ENCODE assay signal across 16 cellular contexts in the genomic region with DNA sequence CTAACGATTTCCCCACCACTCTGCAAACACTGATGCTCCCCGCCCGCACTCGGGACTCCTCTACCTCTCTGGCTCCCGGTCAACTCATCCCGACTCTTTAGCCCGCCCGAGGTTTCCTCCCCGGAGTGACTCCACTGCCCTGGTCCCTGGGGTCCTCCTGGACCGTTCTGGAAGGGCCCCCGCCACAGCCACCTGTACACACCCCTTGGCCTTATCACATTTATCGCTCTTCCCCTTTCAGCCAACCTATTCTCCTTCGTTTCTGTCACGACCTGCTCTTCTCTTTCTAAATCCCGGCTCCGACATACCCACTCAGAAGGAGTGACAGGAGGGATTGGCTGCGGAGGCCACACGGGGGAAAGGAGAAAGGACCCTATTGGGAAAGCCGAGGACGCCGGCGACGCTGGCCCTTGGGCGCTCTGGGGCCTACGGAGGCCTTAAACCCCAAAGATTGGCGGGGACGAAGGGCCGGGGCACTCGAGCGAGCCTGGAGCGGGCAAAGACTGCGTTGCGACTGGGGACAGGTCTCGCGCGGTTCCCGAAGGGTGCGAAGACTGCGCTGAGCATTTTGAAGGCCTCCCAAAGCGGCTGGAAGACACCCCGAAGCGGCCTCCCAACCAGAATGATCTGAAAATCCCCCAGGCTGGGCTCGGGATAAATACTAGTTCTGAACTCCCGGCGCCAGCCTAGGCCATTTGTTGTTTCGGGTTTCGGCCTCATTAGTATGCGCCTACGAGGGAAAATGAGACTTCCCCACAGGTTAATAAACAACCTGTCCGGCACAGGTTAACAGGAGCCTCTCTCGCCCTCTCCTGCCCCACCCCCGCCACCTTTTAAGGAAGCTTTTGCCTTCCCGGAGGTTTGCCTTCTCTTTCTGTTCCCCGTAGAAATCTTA. TPM values are rescaled to one million over a fixed set of nuclear protein-coding genes. Genes with fewer than 3 reads are reported as not detected.
DNase-seq lines count a peak whose midpoint lies in the region; ATAC-seq, FAIRE-seq and TF ChIP-seq lines count a peak whose summit lies in the region.
"Had no signal": no experiment of that assay in that cellular context is flagged by ENCODE, and none has a peak within 500 bp of the region (broad histone marks: within the 10 kb centered on the region; RNA-seq: fewer than 3 reads in every experiment).

No MANE protein-coding gene starts in this region.

- H3K36me3 ChIP-seq in SK-N-SH (replicated peaks in 1 of 2; ENCODE audit: control insufficient read depth in 1 of 2, insufficient read depth in 2 of 2, low read length in 1 of 2) (no peaks in the 10 kb centered on the region), endothelial cell of umbilical vein (ENCODE audit: control insufficient read depth in 2 of 2, extremely low read depth in 1 of 2, insufficient read depth in 2 of 2, low read length in 2 of 2) (no peaks in the 10 kb centered on the region), trophoblast cell (ENCODE audit: control insufficient read depth in 1 of 2, insufficient read depth in 2 of 2, low read length in 2 of 2) (no peaks in the 10 kb centered on the region)

- no peak for TF ChIP-seq CTCF in SK-N-SH (IDR thresholded peaks at IDR 0.05)
- no peak for TF ChIP-seq CTCF in endothelial cell of umbilical vein (IDR thresholded peaks at IDR 0.05; ENCODE audit: extremely low read depth in 1 of 2, insufficient read depth in 1 of 2, low read depth in 1 of 2, low read length in 2 of 2)

- no peaks in the 10 kb centered on the region for H3K79me2 ChIP-seq in SK-N-SH (ENCODE audit: insufficient read depth)
- H3K79me2 ChIP-seq in endothelial cell of umbilical vein (ENCODE audit: control insufficient read depth, insufficient read depth, low read length) = no peaks in the 10 kb centered on the region
- H3K79me2 ChIP-seq in trophoblast cell (ENCODE audit: control insufficient read depth, insufficient read depth, low read length, poor library complexity) = no peaks in the 10 kb centered on the region

- H3K27me3 ChIP-seq in SK-N-SH (ENCODE audit: insufficient read depth) (peaks cover 98% of the 10 kb centered on the region), endothelial cell of umbilical vein (ENCODE audit: control insufficient read depth in 2 of 2, insufficient read depth in 2 of 2, low read length in 2 of 2) (peaks cover 76 to 94% of the 10 kb centered on the region in 2 experiments), trophoblast cell (ENCODE audit: insufficient read depth, low read length) (peaks cover 76% of the 10 kb centered on the region)

- no peak overlapping the region for H4K8ac ChIP-seq in trophoblast cell (ENCODE audit: low read depth, low read length)

- peaks cover 4% of the 10 kb centered on the region for H3F3A ChIP-seq in SK-N-SH (replicated peaks; ENCODE audit: insufficient read depth)

- H3K23ac ChIP-seq in trophoblast cell (ENCODE audit: low read length) = no peak overlapping the region

- no peak overlapping the region for H4K12ac ChIP-seq in trophoblast cell (ENCODE audit: low read depth, low read length)

- H3K9ac ChIP-seq in SK-N-SH (no peak overlapping the region), endothelial cell of umbilical vein (replicated peaks; ENCODE audit: extremely low read depth, insufficient read depth, low read length) (no peak overlapping the region), trophoblast cell (ENCODE audit: low read length) (no peak overlapping the region)

- H2BK5ac ChIP-seq in trophoblast cell (ENCODE audit: low read depth, low read length, poor library complexity) = no peak overlapping the region

- H3K4me3 ChIP-seq in SK-N-SH (ENCODE audit: low read depth in 2 of 2, low read length in 1 of 2) = no peak overlapping the region
- H3K4me3 ChIP-seq in endothelial cell of umbilical vein (replicated peaks in 1 of 3; ENCODE audit: insufficient read depth in 1 of 3, low read depth in 1 of 3, low read length in 3 of 3) = no peak overlapping the region
- no peak overlapping the region for H3K4me3 ChIP-seq in trophoblast cell (ENCODE audit: low read depth, low read length)

- no peaks in the 10 kb centered on the region for H4K20me1 ChIP-seq in SK-N-SH (ENCODE audit: insufficient read depth)
- no peaks in the 10 kb centered on the region for H4K20me1 ChIP-seq in endothelial cell of umbilical vein (replicated peaks; ENCODE audit: control insufficient read depth, extremely low read depth, insufficient read depth, low read length)

- H3K18ac ChIP-seq in trophoblast cell (ENCODE audit: low read length) = no peak overlapping the region

- POLR2A ChIA-PET in SK-N-SH (lab: Yijun Ruan, JAX) (no interaction called here), endothelial cell of umbilical vein (lab: Charles Lee) (no interaction called here)

- H3K4me2 ChIP-seq in SK-N-SH (no peak overlapping the region), endothelial cell of umbilical vein (ENCODE audit: insufficient read depth, low read length) (peak overlapping the region; percentile 12), trophoblast cell (ENCODE audit: low read length) (peak overlapping the region; percentile 9)

- no peaks in the 10 kb centered on the region for H3K9me2 ChIP-seq in SK-N-SH

- dilution Hi-C loops in endothelial cell of umbilical vein (cut with MboI; ENCODE audit: extremely low pct_ligation_motif_present, low sequenced_read_pairs) = loop anchor here (25.0 kb wide), 1 partner anchor 343 kb away; no protein-coding TSS in a partner anchor

- intact Hi-C loops in endothelial cell of umbilical vein (cut with micrococcal nuclease) = loop anchor here (5.0 kb wide), 2 partner anchors 103 to 537 kb away; no protein-coding TSS in a partner anchor

- TF ChIP-seq POLR2A in endothelial cell of umbilical vein (IDR thresholded peaks at IDR 0.05; ENCODE audit: low read depth, low read length) (no peak), GM12891 (IDR thresholded peaks at IDR 0.05; ENCODE audit: low read depth, low read length) (no peak)

- no peaks in the 10 kb centered on the region for H3K79me1 ChIP-seq in trophoblast cell (ENCODE audit: low read length)

- H2BK120ac ChIP-seq in trophoblast cell (ENCODE audit: insufficient read depth, low read length, poor library complexity) = no peak overlapping the region

- ATAC-seq in SK-N-SH treated with all-trans-retinoic acid at 6 μM for 48 hours (no peak), HG03066 (IDR thresholded peaks at IDR 0.05; ENCODE audit: low read depth, unreplicated experiment) (peak; percentile 63)
- ATAC-seq: natural killer cell treated with Interleukin-12 subunit alpha and Interleukin-12 subunit beta and Interleukin-15 and Interleukin-18, amount 100 ng/mL, for 72 hours had no signal

- H2AFZ ChIP-seq in SK-N-SH (ENCODE audit: low read depth) (no peak overlapping the region), endothelial cell of umbilical vein (ENCODE audit: low read depth, low read length) (peak overlapping the region; percentile 21), trophoblast cell (ENCODE audit: insufficient read depth, low read length, poor library complexity) (no peak overlapping the region)

- H3K9me1 ChIP-seq in endothelial cell of umbilical vein (replicated peaks; ENCODE audit: control insufficient read depth, extremely low read depth, insufficient read depth, low read length) = no peaks in the 10 kb centered on the region

- no peak overlapping the region for H4K91ac ChIP-seq in trophoblast cell (ENCODE audit: low read depth, low read length)

- H3K4me1 ChIP-seq in SK-N-SH (ENCODE audit: control insufficient read depth in 1 of 2, insufficient read depth in 2 of 2, low read depth in 1 of 2, low read length in 1 of 2) (no peaks in the 10 kb centered on the region), endothelial cell of umbilical vein (ENCODE audit: control insufficient read depth, extremely low read depth, insufficient read depth, low read length) (peaks cover 8% of the 10 kb centered on the region), trophoblast cell (ENCODE audit: control insufficient read depth in 1 of 2, insufficient read depth in 2 of 2, low read length in 2 of 2) (peaks cover 8 to 11% of the 10 kb centered on the region in 2 experiments)

- no peak for TF ChIP-seq RAD21 in SK-N-SH (IDR thresholded peaks at IDR 0.05; ENCODE audit: low read length)

- no peak for DNase-seq in SK-N-SH
- no peak for DNase-seq in endothelial cell of umbilical vein (ENCODE audit: low read depth, low spot score)
- DNase-seq in trophoblast cell = no peak
- no peak for DNase-seq in GM12891 (ENCODE audit: insufficient read length, low spot score)
- DNase-seq in AG08396 (ENCODE audit: low spot score) = no peak
- no peak for DNase-seq in DMS 273 treated with DMSO at 0.1 percent for 48 hours (lab: John Stamatoyannopoulos, UW)
- DNase-seq: activated B cell treated with CpG ODN at 0.5 μM for 24 hours; effector CD4-positive, alpha-beta T cell; GF-D8; NCI-H2081 treated with DMSO at 0.1 percent for 48 hours had no signal

- CTCF ChIA-PET in SK-N-SH (lab: Yijun Ruan, JAX) (no interaction called here), endothelial cell of umbilical vein (lab: Charles Lee) (interaction anchor here (0.9 to 1.9 kb wide), 7 partner anchors 9 to 339 kb away, joined by 3 to 6 read pairs (median 4); partner anchors contain the start of gene SIM1)

- 15% methylated on average over 45 of the region's 54 CpGs for WGBS in SK-N-SH (ENCODE audit: low lambda C conversion rate)
- WGBS in trophoblast cell (ENCODE audit: extremely low coverage, insufficient coverage, insufficient read length) = no CpG with 5 or more reads among the region's 54 CpGs

- H3K27ac ChIP-seq in SK-N-SH (ENCODE audit: low read depth in 2 of 2, low read length in 1 of 2) (no peak overlapping the region), endothelial cell of umbilical vein (ENCODE audit: insufficient read depth, low read depth, low read length) (no peak overlapping the region), trophoblast cell (ENCODE audit: low read depth, low read length) (no peak overlapping the region)
- H3K27ac ChIP-seq: RWPE1 had no signal

- no peak overlapping the region for H3K14ac ChIP-seq in trophoblast cell (ENCODE audit: low read length)

- H2BK12ac ChIP-seq in trophoblast cell (ENCODE audit: low read length) = no peak overlapping the region

- FAIRE-seq in endothelial cell of umbilical vein (lab: Jason Lieb, UNC) (peak; percentile 48), GM12891 (lab: Jason Lieb, UNC) (no peak)
- FAIRE-seq: A204.1 had no signal

- no peak overlapping the region for H3K4ac ChIP-seq in trophoblast cell (ENCODE audit: low read depth, low read length)

- H3K9me3 ChIP-seq in SK-N-SH (no peaks in the 10 kb centered on the region), endothelial cell of umbilical vein (replicated peaks; ENCODE audit: control insufficient read depth, insufficient read depth, low read length) (no peaks in the 10 kb centered on the region), trophoblast cell (ENCODE audit: insufficient read depth, low read depth, low read length) (peaks cover 8% of the 10 kb centered on the region)

- H2AK5ac ChIP-seq in trophoblast cell (ENCODE audit: low read length) = no peak overlapping the region

- no TSS peak for BruUV-seq in endothelial cell of umbilical vein (replicated peaks; lab: Mats Ljungman, UMichigan)

- no peak for TF ChIP-seq EP300 in SK-N-SH (IDR thresholded peaks at IDR 0.05; ENCODE audit: borderline replicate concordance in 1 of 2, low read depth in 1 of 2, low read length in 1 of 2)

RNA-seq across cellular contexts. Expression of gene SIM1, which starts 9.2 kb away (rescaled TPM):
- polyA plus RNA-seq in SK-N-SH (2012; rRNA removed) (0.02 TPM in 1 of 2 replicates, not detected in the other), endothelial cell of umbilical vein (0.11 and 0.14 TPM in 2 replicates)
- 0.01 and 0.03 TPM in 2 replicates for polyA plus RNA-seq in SK-N-SH (2012; cell fraction: cytosol; rRNA removed)
- polyA plus RNA-seq in SK-N-SH (2012; cell fraction: nucleus; rRNA removed) = 0.01 TPM in 1 of 2 replicates, not detected in the other
- 0.29 and 0.39 TPM in 2 replicates for total RNA-seq in endothelial cell of umbilical vein
- polyA plus RNA-seq in endothelial cell of umbilical vein (2011; cell fraction: cytosol; rRNA removed) = 0.14 and 0.21 TPM in 2 replicates
- polyA plus RNA-seq in endothelial cell of umbilical vein (2011; cell fraction: nucleus; rRNA removed) = 0.34 and 0.41 TPM in 2 replicates
- polyA plus RNA-seq in endothelial cell of umbilical vein (2012) = 0.37 and 0.55 TPM in 2 replicates
- polyA minus RNA-seq in endothelial cell of umbilical vein = 0.53 and 0.63 TPM in 2 replicates
- polyA minus RNA-seq in endothelial cell of umbilical vein (2011; cell fraction: cytosol; rRNA and poly(A)+ RNA removed) = not detected
- polyA minus RNA-seq in endothelial cell of umbilical vein (2011; cell fraction: nucleus; rRNA and poly(A)+ RNA removed) = 0.87 and 1.6 TPM in 2 replicates
- not detected in 2 replicates for polyA plus RNA-seq in trophoblast cell (2013)
- not detected for polyA plus RNA-seq in GM12891 (2012; ENCODE audit: low read depth, missing spikeins)
- total RNA-seq: activated B cell treated with CpG ODN at 0.5 μM for 24 hours; HT-29; natural killer cell treated with Interleukin-12 subunit alpha and Interleukin-12 subunit beta and Interleukin-15 and Interleukin-18, amount 100 ng/mL, for 72 hours had no signal
